24 cellular contexts compared by ENCODE assay signal in the genomic region with DNA sequence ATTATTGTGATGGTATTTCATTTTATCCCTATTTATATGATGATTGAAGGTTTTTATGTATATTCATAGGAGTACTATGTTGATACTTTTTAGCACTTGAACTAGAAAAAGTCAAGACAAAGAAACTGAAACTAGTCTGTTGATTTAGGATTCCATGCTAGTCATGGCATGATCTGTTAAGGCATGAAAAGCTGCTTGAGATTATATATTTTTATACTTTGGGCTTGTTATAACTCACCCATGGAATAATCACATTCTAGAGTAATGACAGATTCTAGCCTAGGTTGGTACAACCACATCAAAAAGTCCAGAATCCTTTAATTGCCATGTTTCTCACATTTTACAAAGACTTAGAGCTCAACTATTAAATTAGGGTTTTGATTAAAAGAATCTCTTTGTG.
"Had no signal": no experiment of that assay in that cellular context is flagged by ENCODE, and none has a peak within 500 bp of the region (broad histone marks: within the 10 kb centered on the region; RNA-seq: fewer than 3 reads in every experiment).

No MANE protein-coding gene starts in this region.

- H3K27ac Mint-ChIP-seq: immature natural killer cell; memory B cell; naive thymus-derived CD4-positive, alpha-beta T cell; natural killer cell treated with Interleukin-12 subunit alpha and Interleukin-12 subunit beta and Interleukin-15 and Interleukin-18, amount 100 ng/mL, for 72 hours; progenitor cell of endocrine pancreas; stimulated activated naive B cell treated with anti-CD40 and anti-IgM and Interleukin-4, amounts not matched to agents 10 μg/mL and 1 μg/mL and 100 μg/mL, for 72 hours had no signal

- H3K4me3 ChIP-seq: left ventricle myocardium inferior, lung, mucosa of descending colon, ovary, right atrium auricular region, right lobe of liver, smooth muscle cell, stomach, testis, thyroid gland, transverse colon, upper lobe of left lung, vagina had no signal

- H3K4me1 Mint-ChIP-seq: immature natural killer cell; memory B cell; naive thymus-derived CD4-positive, alpha-beta T cell; stimulated activated naive B cell treated with anti-CD40 and anti-IgM and Interleukin-4, amounts not matched to agents 10 μg/mL and 1 μg/mL and 100 μg/mL, for 72 hours had no signal

- DNase-seq: hypothalamus; immature natural killer cell; left ventricle myocardium inferior; midbrain; mucosa of descending colon; naive thymus-derived CD4-positive, alpha-beta T cell; ovary; right lobe of liver; stimulated activated CD4-positive, alpha-beta T cell treated with anti-CD3 and anti-CD28 coated beads, Interleukin-1b, Interleukin-23, amount 100 ng/mL, for 48 hours; stimulated activated CD4-positive, alpha-beta T cell treated with anti-CD3 and anti-CD28 coated beads, Interleukin-2, amount 100 ng/mL, for 48 hours; stimulated activated naive B cell treated with anti-CD40 and anti-IgM and Interleukin-4, amounts not matched to agents 10 μg/mL and 1 μg/mL and 100 μg/mL, for 72 hours; stimulated activated naive CD8-positive, alpha-beta T cell treated with anti-CD3 and anti-CD28 coated beads, Interleukin-15, Interleukin-2, amounts not matched to agents 100 U/mL and 50 U/mL, for 24 hours; stomach; testis; thyroid gland; transverse colon had no signal

- H3K9me3 ChIP-seq: left ventricle myocardium inferior, ovary, right atrium auricular region, right lobe of liver, stomach, testis, thyroid gland, transverse colon, upper lobe of left lung, vagina had no signal

- H3K27ac ChIP-seq: left ventricle myocardium inferior, ovary, right atrium auricular region, right lobe of liver, stomach, testis, thyroid gland, transverse colon, upper lobe of left lung, vagina had no signal

- H3K4me3 Mint-ChIP-seq: immature natural killer cell; memory B cell; naive thymus-derived CD4-positive, alpha-beta T cell; natural killer cell treated with Interleukin-12 subunit alpha and Interleukin-12 subunit beta and Interleukin-15 and Interleukin-18, amount 100 ng/mL, for 72 hours; stimulated activated naive B cell treated with anti-CD40 and anti-IgM and Interleukin-4, amounts not matched to agents 10 μg/mL and 1 μg/mL and 100 μg/mL, for 72 hours had no signal

- H3K4me1 ChIP-seq: left ventricle myocardium inferior, right atrium auricular region, right lobe of liver, stomach, testis, thyroid gland, transverse colon, upper lobe of left lung had no signal

- H3K36me3 Mint-ChIP-seq: immature natural killer cell; memory B cell; naive thymus-derived CD4-positive, alpha-beta T cell; stimulated activated naive B cell treated with anti-CD40 and anti-IgM and Interleukin-4, amounts not matched to agents 10 μg/mL and 1 μg/mL and 100 μg/mL, for 72 hours had no signal

- H3K27me3 ChIP-seq: ovary, right atrium auricular region, right lobe of liver, stomach, testis, thyroid gland, transverse colon, upper lobe of left lung, vagina had no signal

- ATAC-seq: mucosa of descending colon; naive thymus-derived CD4-positive, alpha-beta T cell; natural killer cell treated with Interleukin-12 subunit alpha and Interleukin-12 subunit beta and Interleukin-15 and Interleukin-18, amount 100 ng/mL, for 72 hours; right lobe of liver; stimulated activated naive B cell treated with anti-CD40 and anti-IgM and Interleukin-4, amounts not matched to agents 10 μg/mL and 1 μg/mL and 100 μg/mL, for 72 hours; stimulated activated naive CD8-positive, alpha-beta T cell treated with anti-CD3 and anti-CD28 coated beads, Interleukin-15, Interleukin-2, amounts not matched to agents 100 U/mL and 50 U/mL, for 24 hours had no signal

- H3K27me3 Mint-ChIP-seq: memory B cell; natural killer cell treated with Interleukin-12 subunit alpha and Interleukin-12 subunit beta and Interleukin-15 and Interleukin-18, amount 100 ng/mL, for 72 hours; progenitor cell of endocrine pancreas; stimulated activated naive B cell treated with anti-CD40 and anti-IgM and Interleukin-4, amounts not matched to agents 10 μg/mL and 1 μg/mL and 100 μg/mL, for 72 hours had no signal

- H3K36me3 ChIP-seq: left ventricle myocardium inferior, ovary, right atrium auricular region, right lobe of liver, stomach, thyroid gland, transverse colon, upper lobe of left lung, vagina had no signal
